Comparison of ENCODE assay signal across 1 cellular context in genomic region chr12:88638388-88638787, GRCh38.
TF ChIP-seq lines count a peak whose summit lies in the region.

No MANE protein-coding gene starts in this region.

TF ChIP-seq in HCT116, 20 proteins besides CTCF, POLR2A, EP300 and RAD21 (continued from another document):
- TF ChIP-seq REST (IDR thresholded peaks at IDR 0.05; ENCODE audit: low read depth) = no peak
- TF ChIP-seq FOSL1 (IDR thresholded peaks at IDR 0.05; ENCODE audit: low read depth) = no peak
